8 cellular contexts compared by ENCODE assay signal in the genomic region with DNA sequence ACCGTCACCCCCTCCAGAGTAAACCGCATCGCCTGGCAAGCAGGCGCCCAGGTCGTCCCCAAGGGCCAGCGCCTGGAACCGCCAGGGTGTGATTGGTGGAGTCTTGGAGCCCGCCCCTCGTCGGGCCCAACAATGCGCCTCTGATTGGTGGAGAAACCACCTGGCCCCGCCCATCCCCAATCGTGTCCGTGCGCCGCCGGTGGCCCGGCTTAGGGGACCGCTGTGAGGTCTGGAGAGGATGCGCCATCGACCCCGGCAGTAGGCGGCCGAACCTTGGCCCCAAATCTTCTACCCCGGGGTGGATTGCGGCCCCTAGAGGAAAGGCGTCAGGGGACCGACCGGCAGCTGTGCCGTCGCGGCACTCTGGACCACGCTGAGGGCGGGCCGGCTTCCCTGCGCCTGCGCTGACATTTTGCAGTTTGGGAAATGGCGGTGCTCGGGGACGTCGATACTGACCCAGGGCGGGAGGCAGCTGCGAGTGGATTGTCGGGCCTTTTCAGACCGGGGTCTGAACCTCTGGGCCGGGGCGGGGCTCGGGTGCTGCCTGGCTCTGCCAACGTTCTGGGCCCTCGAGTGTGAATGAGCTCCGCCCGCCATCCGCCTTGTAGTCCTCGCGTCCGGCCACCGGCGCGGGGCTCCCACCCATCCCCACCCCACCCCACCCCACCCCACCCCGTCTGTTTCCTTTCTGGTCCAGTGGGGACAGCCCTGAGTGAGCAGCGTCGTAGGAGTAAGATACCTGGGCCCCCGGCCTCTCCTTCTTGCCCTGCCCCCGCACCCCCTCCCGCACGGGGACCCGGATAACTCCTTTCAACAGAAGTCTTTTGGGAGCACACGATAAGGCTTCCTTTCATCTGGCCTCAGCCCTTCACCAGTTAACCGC. TPM values are rescaled to one million over a fixed set of nuclear protein-coding genes. Genes with fewer than 3 reads are reported as not detected.
A peak's percentile ranks its signal among the peaks of the same experiment; 100 is the strongest.
DNase-seq lines count a peak whose midpoint lies in the region; TF ChIP-seq lines count a peak whose summit lies in the region.

No MANE protein-coding gene starts in this region.

- in situ Hi-C loops in GM23248 (cut with MboI): no loop called here

- peak; percentile 25 for TF ChIP-seq RAD21 in neural cell (conservative IDR thresholded peaks at IDR 0.05)

- H2AFZ ChIP-seq in GM23248 (peak overlapping the region; percentile 87), neural cell (ENCODE audit: low read depth, low read length) (peak overlapping the region; percentile 80)

- CTCF ChIA-PET in RWPE1 (lab: Yijun Ruan, JAX): interaction anchor here (0.6 to 4.0 kb wide), 5 partner anchors 11 to 148 kb away, joined by 3 to 43 read pairs (median 6); no protein-coding TSS in a partner anchor

- no peak for TF ChIP-seq EP300 in neural cell (conservative IDR thresholded peaks at IDR 0.05; ENCODE audit: poor library complexity, severe bottlenecking)

- H3K4me2 ChIP-seq in GM23248 (ENCODE audit: unreplicated experiment): peak overlapping the region; percentile 80
- H3K4me2 ChIP-seq in neural cell (ENCODE audit: low read length): peak overlapping the region; percentile 51

- H3K9me3 ChIP-seq in GM23248 (ENCODE audit: low read depth): no peaks in the 10 kb centered on the region
- H3K9me3 ChIP-seq in neural cell (ENCODE audit: low read length): no peaks in the 10 kb centered on the region
- no peaks in the 10 kb centered on the region for H3K9me3 ChIP-seq in stomach smooth muscle (ENCODE audit: control insufficient read depth in 2 of 2, low read length in 2 of 2)

- H3F3A ChIP-seq in GM23248 (ENCODE audit: insufficient read depth) (peaks cover 22% of the 10 kb centered on the region), neural cell (ENCODE audit: insufficient read depth, low read length, poor library complexity, severe bottlenecking) (peaks cover 10% of the 10 kb centered on the region)

- H3K36me3 ChIP-seq in GM23248 (ENCODE audit: low read depth) (peaks cover 40% of the 10 kb centered on the region), neural cell (ENCODE audit: insufficient read depth, low read length) (peaks cover 4% of the 10 kb centered on the region), stomach smooth muscle (ENCODE audit: control insufficient read depth in 2 of 2, insufficient read depth in 2 of 2, low read length in 2 of 2) (peaks cover 19 to 23% of the 10 kb centered on the region in 2 donors)

- H3K27me3 ChIP-seq in GM23248 (replicated peaks; ENCODE audit: insufficient read depth) (no peaks in the 10 kb centered on the region), neural cell (ENCODE audit: insufficient read depth, low read depth, low read length) (no peaks in the 10 kb centered on the region), stomach smooth muscle (ENCODE audit: control insufficient read depth in 1 of 2, insufficient read depth in 2 of 2, low read length in 2 of 2) (no peaks in the 10 kb centered on the region)

- H4K20me1 ChIP-seq in GM23248 (ENCODE audit: insufficient read depth): no peaks in the 10 kb centered on the region
- no peaks in the 10 kb centered on the region for H4K20me1 ChIP-seq in neural cell (ENCODE audit: insufficient read depth)

- H3K79me2 ChIP-seq in GM23248 (ENCODE audit: insufficient read depth) (no peaks in the 10 kb centered on the region), neural cell (replicated peaks; ENCODE audit: insufficient read depth, low read length) (no peaks in the 10 kb centered on the region)

- H3K9me2 ChIP-seq in GM23248 (ENCODE audit: insufficient read depth) (no peaks in the 10 kb centered on the region), neural cell (ENCODE audit: insufficient read depth, low read length) (no peaks in the 10 kb centered on the region)

- DNase-seq in EL (peak; percentile 93), GM23248 (peak; percentile 96), LNCaP clone FGC (ENCODE audit: low read depth) (peak; percentile 57), RWPE1 (ENCODE audit: low spot score) (peak; percentile 91), fibroblast of the conjunctiva (ENCODE audit: low read depth) (peak; percentile 72)
- peak; percentile 97 for DNase-seq in activated effector memory CD4-positive, alpha-beta T cell treated with anti-CD3 and anti-CD28 coated beads, Interleukin-2, amount 50 U/mL, for 16 hours

- H3K4me3 ChIP-seq in GM23248: peak overlapping the region; percentile 86
- peak overlapping the region; percentile 76 for H3K4me3 ChIP-seq in LNCaP clone FGC (ENCODE audit: low read depth, low read length)
- peak overlapping the region; percentile 85 for H3K4me3 ChIP-seq in neural cell (ENCODE audit: low read length)
- peak overlapping the region; percentile 92 to 99 for H3K4me3 ChIP-seq in stomach smooth muscle (ENCODE audit: low read length in 2 of 2)

- WGBS in GM23248 (ENCODE audit: low coverage in 1 of 2, low lambda C conversion rate in 2 of 2, missing lambda C conversion rate in 2 of 2), 2 experiments: 2 to 3% methylated on average over 46 to 62 of the region's 69 CpGs

- H3K27ac ChIP-seq in GM23248 (peak overlapping the region; percentile 77), RWPE1 (peak overlapping the region; percentile 94), neural cell (ENCODE audit: low read length) (peak overlapping the region; percentile 94), stomach smooth muscle (ENCODE audit: low read length) (peak overlapping the region; percentile 89)

- TF ChIP-seq CTCF in LNCaP clone FGC (IDR thresholded peaks at IDR 0.05; ENCODE audit: control insufficient read depth, extremely low read depth, insufficient read depth): no peak
- TF ChIP-seq CTCF in RWPE1 (conservative IDR thresholded peaks at IDR 0.05; ENCODE audit: low read depth): no peak
- peak; percentile 61 for TF ChIP-seq CTCF in neural cell (IDR thresholded peaks at IDR 0.05; ENCODE audit: poor library complexity, severe bottlenecking)

- H3K4me1 ChIP-seq in GM23248 (ENCODE audit: insufficient read depth) (peaks cover 6% of the 10 kb centered on the region), stomach smooth muscle (ENCODE audit: control insufficient read depth, insufficient read depth, low read length) (peaks cover 7% of the 10 kb centered on the region)

- peak overlapping the region; percentile 83 for H3K9ac ChIP-seq in GM23248
- peak overlapping the region; percentile 86 for H3K9ac ChIP-seq in neural cell (ENCODE audit: low read length)
- H3K9ac ChIP-seq in stomach smooth muscle (ENCODE audit: low read length in 2 of 2): peak overlapping the region; percentile 87 to 94

- POLR2A ChIA-PET in RWPE1 (lab: Yijun Ruan, JAX; ENCODE audit: low non-redundant PET): interaction anchor here (0.6 kb wide), 1 partner anchor 587 kb away, joined by 3 read pairs; no protein-coding TSS in a partner anchor

TF ChIP-seq in neural cell, 6 proteins besides CTCF, POLR2A, EP300 and RAD21:
- TF ChIP-seq, protein P1, sequence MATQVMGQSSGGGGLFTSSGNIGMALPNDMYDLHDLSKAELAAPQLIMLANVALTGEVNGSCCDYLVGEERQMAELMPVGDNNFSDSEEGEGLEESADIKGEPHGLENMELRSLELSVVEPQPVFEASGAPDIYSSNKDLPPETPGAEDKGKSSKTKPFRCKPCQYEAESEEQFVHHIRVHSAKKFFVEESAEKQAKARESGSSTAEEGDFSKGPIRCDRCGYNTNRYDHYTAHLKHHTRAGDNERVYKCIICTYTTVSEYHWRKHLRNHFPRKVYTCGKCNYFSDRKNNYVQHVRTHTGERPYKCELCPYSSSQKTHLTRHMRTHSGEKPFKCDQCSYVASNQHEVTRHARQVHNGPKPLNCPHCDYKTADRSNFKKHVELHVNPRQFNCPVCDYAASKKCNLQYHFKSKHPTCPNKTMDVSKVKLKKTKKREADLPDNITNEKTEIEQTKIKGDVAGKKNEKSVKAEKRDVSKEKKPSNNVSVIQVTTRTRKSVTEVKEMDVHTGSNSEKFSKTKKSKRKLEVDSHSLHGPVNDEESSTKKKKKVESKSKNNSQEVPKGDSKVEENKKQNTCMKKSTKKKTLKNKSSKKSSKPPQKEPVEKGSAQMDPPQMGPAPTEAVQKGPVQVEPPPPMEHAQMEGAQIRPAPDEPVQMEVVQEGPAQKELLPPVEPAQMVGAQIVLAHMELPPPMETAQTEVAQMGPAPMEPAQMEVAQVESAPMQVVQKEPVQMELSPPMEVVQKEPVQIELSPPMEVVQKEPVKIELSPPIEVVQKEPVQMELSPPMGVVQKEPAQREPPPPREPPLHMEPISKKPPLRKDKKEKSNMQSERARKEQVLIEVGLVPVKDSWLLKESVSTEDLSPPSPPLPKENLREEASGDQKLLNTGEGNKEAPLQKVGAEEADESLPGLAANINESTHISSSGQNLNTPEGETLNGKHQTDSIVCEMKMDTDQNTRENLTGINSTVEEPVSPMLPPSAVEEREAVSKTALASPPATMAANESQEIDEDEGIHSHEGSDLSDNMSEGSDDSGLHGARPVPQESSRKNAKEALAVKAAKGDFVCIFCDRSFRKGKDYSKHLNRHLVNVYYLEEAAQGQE (IDR thresholded peaks at IDR 0.05; ENCODE audit: borderline replicate concordance): peak; percentile 12
- TF ChIP-seq EZH2 (IDR thresholded peaks at IDR 0.05; ENCODE audit: borderline replicate concordance, insufficient read depth, low read length, poor library complexity, severe bottlenecking) (no peak), POLR2AphosphoS5 (IDR thresholded peaks at IDR 0.05) (peak; percentile 91), TAF1 (IDR thresholded peaks at IDR 0.05; ENCODE audit: low read depth) (peak; percentile 74), SMC3 (conservative IDR thresholded peaks at IDR 0.05; ENCODE audit: poor library complexity) (peak; percentile 27), MXI1 (conservative IDR thresholded peaks at IDR 0.05; ENCODE audit: poor library complexity, severe bottlenecking) (peak; percentile 69)

RNA-seq across cellular contexts. Expression of a gene that starts 34.2 kb away (rescaled TPM):
- 315 and 361 TPM in 2 replicates for total RNA-seq in GM23248 (2014; rRNA removed; shearing (Covaris generic))
- 142 and 143 TPM in 2 replicates for polyA plus RNA-seq in GM23248 (2016; fragmentation: Nextera tagmentation; extraction: Ambion mirVana)
- 39.4 and 40.6 TPM in 2 replicates for polyA plus RNA-seq in neural cell
- polyA minus RNA-seq in neural cell: 42.1 and 46.5 TPM in 2 replicates

Comparison
In these comparisons a context has a peak if more than half of its experiments do, and no peak if none do; other contexts are left out.
1. Peak in every context shown above with its lines: DNase-seq, H3K4me3 ChIP-seq and H3K27ac ChIP-seq.